In genomic region chr19:49085020-49085867, GRCh38 we compare ENCODE assay signal across 8 cellular contexts. TPM values are rescaled to one million over a fixed set of nuclear protein-coding genes. Genes with fewer than 3 reads are reported as not detected.
A peak's percentile ranks its signal among the peaks of the same experiment; 100 is the strongest.
DNase-seq lines count a peak whose midpoint lies in the region; ATAC-seq and TF ChIP-seq lines count a peak whose summit lies in the region.

A gene with protein sequence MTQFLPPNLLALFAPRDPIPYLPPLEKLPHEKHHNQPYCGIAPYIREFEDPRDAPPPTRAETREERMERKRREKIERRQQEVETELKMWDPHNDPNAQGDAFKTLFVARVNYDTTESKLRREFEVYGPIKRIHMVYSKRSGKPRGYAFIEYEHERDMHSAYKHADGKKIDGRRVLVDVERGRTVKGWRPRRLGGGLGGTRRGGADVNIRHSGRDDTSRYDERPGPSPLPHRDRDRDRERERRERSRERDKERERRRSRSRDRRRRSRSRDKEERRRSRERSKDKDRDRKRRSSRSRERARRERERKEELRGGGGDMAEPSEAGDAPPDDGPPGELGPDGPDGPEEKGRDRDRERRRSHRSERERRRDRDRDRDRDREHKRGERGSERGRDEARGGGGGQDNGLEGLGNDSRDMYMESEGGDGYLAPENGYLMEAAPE (plus strand): TSS chr19:49085451. CDS start chr19:49086415, 964 bp downstream.

- peak; percentile 84 for ATAC-seq in HG03460 (IDR thresholded peaks at IDR 0.05; ENCODE audit: unreplicated experiment)

- no peaks in the 10 kb centered on the region for H3K27me3 ChIP-seq in colonic mucosa
- H3K27me3 ChIP-seq in layer of hippocampus (ENCODE audit: control insufficient read depth, insufficient read depth, low read length), result no peaks in the 10 kb centered on the region

- DNase-seq in Ammon's horn (ENCODE audit: low spot score), result peak; percentile 98
- DNase-seq in GM19238 (ENCODE audit: insufficient read length, low spot score), result peak; percentile 98
- DNase-seq in NCI-H526 (lab: John Stamatoyannopoulos, UW), result peak; percentile 97 to 99
- DNase-seq in activated CD4-positive, alpha-beta T cell treated with anti-CD3 and anti-CD28 coated beads for 48 hours, result peak; percentile 99
- peak; percentile 98 for DNase-seq in colonic mucosa
- peak; percentile 97 to 98 for DNase-seq in stimulated activated CD4-positive, alpha-beta T cell treated with anti-CD3 and anti-CD28 coated beads, Interleukin-1b, Interleukin-23, amount 100 ng/mL, for 4 hours (ENCODE audit: low read depth in 2 of 2)

- H3K4me1 ChIP-seq in colonic mucosa, result peaks cover 8% of the 10 kb centered on the region

- peak within 1 kb of the TSS; percentile 95 to 99 for H3K9ac ChIP-seq in colonic mucosa (ENCODE audit: low read depth in 2 of 2, low read length in 2 of 2)

- peak within 1 kb of the TSS; percentile 95 for H3K4me3 ChIP-seq in colonic mucosa

- H3K9me3 ChIP-seq in colonic mucosa, result no peaks in the 10 kb centered on the region

- intact Hi-C loops in colonic mucosa (cut with DNase I), result no loop called here

- peak within 1 kb of the TSS; percentile 90 for H3K27ac ChIP-seq in colonic mucosa
- H3K27ac ChIP-seq in layer of hippocampus (ENCODE audit: low read depth, low read length), result peak within 1 kb of the TSS; percentile 67

- TF ChIP-seq CTCF in colonic mucosa (IDR thresholded peaks at IDR 0.05), result no peak

- H3K36me3 ChIP-seq in colonic mucosa, result peaks cover 8% of the 10 kb centered on the region

RNA-seq across cellular contexts. Expression of the gene that starts here (rescaled TPM):
- total RNA-seq in colonic mucosa, result 100 to 1,000 TPM; 124 to 204 TPM

Comparison
In these comparisons a context has a peak if more than half of its experiments do, and no peak if none do; other contexts are left out.
1. Peak in every context shown above with its lines: DNase-seq, ATAC-seq, H3K4me3 ChIP-seq and H3K27ac ChIP-seq.